In genomic region chr2:62370304-62371250, GRCh38 we compare ENCODE assay signal across 22 cellular contexts.
DNase-seq lines count a peak whose midpoint lies in the region; ATAC-seq and TF ChIP-seq lines count a peak whose summit lies in the region.
"Had no signal": no experiment of that assay in that cellular context is flagged by ENCODE, and none has a peak within 500 bp of the region (broad histone marks: within the 10 kb centered on the region; RNA-seq: fewer than 3 reads in every experiment).

No MANE protein-coding gene starts in this region.

- POLR2A ChIA-PET in WTC11 (lab: Charles Lee): no interaction called here

- H3K4me3 Mint-ChIP-seq in WTC11 (no peak overlapping the region), osteocyte (ENCODE audit: unreplicated experiment) (no peak overlapping the region)
- no peak overlapping the region for H3K4me3 Mint-ChIP-seq in activated naive CD4-positive, alpha-beta T cell treated with anti-CD3 and anti-CD28 coated beads, Interleukin-2, amount 10 ng/mL, durations not matched to agents 7 days and 5 days
- H3K4me3 Mint-ChIP-seq: B cell; CD4-positive, CD25-positive, alpha-beta regulatory T cell had no signal

- H3K27ac Mint-ChIP-seq in WTC11 (0 out of 2 replicates have a peak overlapping the region, but pooled peaks have one; percentile 68), osteocyte (ENCODE audit: unreplicated experiment) (no peak overlapping the region)
- no peak overlapping the region for H3K27ac Mint-ChIP-seq in activated naive CD4-positive, alpha-beta T cell treated with anti-CD3 and anti-CD28 coated beads, Interleukin-2, amount 10 ng/mL, durations not matched to agents 7 days and 5 days
- H3K27ac Mint-ChIP-seq: B cell; CD4-positive, CD25-positive, alpha-beta regulatory T cell had no signal

- ATAC-seq in WTC11: no peak
- ATAC-seq: GM12878, Right ventricle myocardium inferior had no signal

- DNase-seq in NCI-H524 (lab: John Stamatoyannopoulos, UW) (peak; percentile 83 to 95), WTC11 (ENCODE audit: low spot score) (no peak), osteocyte (ENCODE audit: extremely low spot score, unreplicated experiment) (peak; percentile 62), germinal center (ENCODE audit: low spot score) (no peak)
- no peak for DNase-seq in activated naive CD4-positive, alpha-beta T cell treated with anti-CD3 and anti-CD28 coated beads, Interleukin-2, amount 10 ng/mL, durations not matched to agents 7 days and 5 days
- no peak for DNase-seq in activated CD4-positive, alpha-beta T cell treated with anti-CD3 and anti-CD28 coated beads for 1 hour
- no peak for DNase-seq in stimulated activated CD4-positive, alpha-beta T cell treated with anti-CD3 and anti-CD28 coated beads, Interleukin-4, amount 100 ng/mL, for 4 hours
- DNase-seq: CD4-positive, CD25-positive, alpha-beta regulatory T cell; COR-L47; GF-D8; KG1; NCI-H1417; NCI-H187; NCI-H2107; NCI-H2227 treated with DMSO at 0.1 percent for 48 hours; NCI-H510A treated with DMSO at 0.1 percent for 48 hours; NK-92 treated with Interleukin-12 subunit alpha and Interleukin-12 subunit beta, amount 100 ng/mL, for 24 hours; Peyer's patch had no signal

- TF ChIP-seq CTCF in 22Rv1 (IDR thresholded peaks at IDR 0.05): no peak
- no peak for TF ChIP-seq CTCF in WTC11 (IDR thresholded peaks at IDR 0.05)
- TF ChIP-seq CTCF in osteocyte (IDR thresholded peaks at IDR 0.05): no peak

- peaks cover 22% of the 10 kb centered on the region for H3K36me3 Mint-ChIP-seq in WTC11
- peaks cover 3% of the 10 kb centered on the region for H3K36me3 Mint-ChIP-seq in osteocyte (ENCODE audit: unreplicated experiment)
- no peaks in the 10 kb centered on the region for H3K36me3 Mint-ChIP-seq in activated naive CD4-positive, alpha-beta T cell treated with anti-CD3 and anti-CD28 coated beads, Interleukin-2, amount 10 ng/mL, durations not matched to agents 7 days and 5 days
- H3K36me3 Mint-ChIP-seq: CD4-positive, CD25-positive, alpha-beta regulatory T cell had no signal

- H3K27me3 Mint-ChIP-seq in WTC11 (ENCODE audit: low read depth): no peaks in the 10 kb centered on the region
- peaks cover 7% of the 10 kb centered on the region for H3K27me3 Mint-ChIP-seq in osteocyte (ENCODE audit: unreplicated experiment)
- H3K27me3 Mint-ChIP-seq in activated naive CD4-positive, alpha-beta T cell treated with anti-CD3 and anti-CD28 coated beads, Interleukin-2, amount 10 ng/mL, durations not matched to agents 7 days and 5 days: peaks cover 4% of the 10 kb centered on the region
- H3K27me3 Mint-ChIP-seq: CD4-positive, CD25-positive, alpha-beta regulatory T cell had no signal

- peaks cover 31% of the 10 kb centered on the region for H3K4me1 Mint-ChIP-seq in WTC11
- no peaks in the 10 kb centered on the region for H3K4me1 Mint-ChIP-seq in osteocyte (ENCODE audit: unreplicated experiment)
- H3K4me1 Mint-ChIP-seq in activated naive CD4-positive, alpha-beta T cell treated with anti-CD3 and anti-CD28 coated beads, Interleukin-2, amount 10 ng/mL, durations not matched to agents 7 days and 5 days: no peaks in the 10 kb centered on the region
- H3K4me1 Mint-ChIP-seq: B cell; CD4-positive, CD25-positive, alpha-beta regulatory T cell had no signal

- peak overlapping the region; percentile 69 for H3K27ac ChIP-seq in 22Rv1
- H3K27ac ChIP-seq: Peyer's patch had no signal

- CTCF ChIA-PET in WTC11 (lab: Charles Lee): no interaction called here
- CTCF ChIA-PET in activated naive CD4-positive, alpha-beta T cell treated with anti-CD3 and anti-CD28 coated beads, Interleukin-2, amount 10 ng/mL, durations not matched to agents 7 days and 5 days (lab: Charles Lee): no interaction called here

- peaks cover 19% of the 10 kb centered on the region for H3K9me3 Mint-ChIP-seq in WTC11
- H3K9me3 Mint-ChIP-seq in osteocyte (ENCODE audit: unreplicated experiment): peaks cover 9% of the 10 kb centered on the region
- H3K9me3 Mint-ChIP-seq in activated naive CD4-positive, alpha-beta T cell treated with anti-CD3 and anti-CD28 coated beads, Interleukin-2, amount 10 ng/mL, durations not matched to agents 7 days and 5 days: peaks cover 8% of the 10 kb centered on the region

TF ChIP-seq in WTC11, 78 proteins besides CTCF, POLR2A, EP300 and RAD21:
- no peak for TF ChIP-seq GABPB1 (CRISPR knock-in tag; IDR thresholded peaks at IDR 0.05)
- TF ChIP-seq, protein P1, sequence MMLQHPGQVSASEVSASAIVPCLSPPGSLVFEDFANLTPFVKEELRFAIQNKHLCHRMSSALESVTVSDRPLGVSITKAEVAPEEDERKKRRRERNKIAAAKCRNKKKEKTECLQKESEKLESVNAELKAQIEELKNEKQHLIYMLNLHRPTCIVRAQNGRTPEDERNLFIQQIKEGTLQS (CRISPR knock-in tag; conservative IDR thresholded peaks at IDR 0.05): no peak
- TF ChIP-seq, protein P2, sequence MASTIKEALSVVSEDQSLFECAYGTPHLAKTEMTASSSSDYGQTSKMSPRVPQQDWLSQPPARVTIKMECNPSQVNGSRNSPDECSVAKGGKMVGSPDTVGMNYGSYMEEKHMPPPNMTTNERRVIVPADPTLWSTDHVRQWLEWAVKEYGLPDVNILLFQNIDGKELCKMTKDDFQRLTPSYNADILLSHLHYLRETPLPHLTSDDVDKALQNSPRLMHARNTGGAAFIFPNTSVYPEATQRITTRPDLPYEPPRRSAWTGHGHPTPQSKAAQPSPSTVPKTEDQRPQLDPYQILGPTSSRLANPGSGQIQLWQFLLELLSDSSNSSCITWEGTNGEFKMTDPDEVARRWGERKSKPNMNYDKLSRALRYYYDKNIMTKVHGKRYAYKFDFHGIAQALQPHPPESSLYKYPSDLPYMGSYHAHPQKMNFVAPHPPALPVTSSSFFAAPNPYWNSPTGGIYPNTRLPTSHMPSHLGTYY (CRISPR knock-in tag; IDR thresholded peaks at IDR 0.05): no peak
- TF ChIP-seq HMGA2 (CRISPR knock-in tag; IDR thresholded peaks at IDR 0.05): no peak
- no peak for TF ChIP-seq ZNF138 (CRISPR knock-in tag; conservative IDR thresholded peaks at IDR 0.05)
- no peak for TF ChIP-seq MYBL2 (CRISPR knock-in tag; IDR thresholded peaks at IDR 0.05)
- no peak for TF ChIP-seq ESRRA (CRISPR knock-in tag; IDR thresholded peaks at IDR 0.05; ENCODE audit: borderline replicate concordance)
- TF ChIP-seq TP53 (CRISPR knock-in tag; IDR thresholded peaks at IDR 0.05): no peak
- no peak for TF ChIP-seq FOXJ3 (CRISPR knock-in tag; IDR thresholded peaks at IDR 0.05; ENCODE audit: borderline replicate concordance)

Comparison
In these comparisons a context has a peak if more than half of its experiments do, and no peak if none do; other contexts are left out.
1. DNase-seq: peak in NCI-H524 (2 of 2) and osteocyte (single experiment); none in WTC11 (single experiment), activated naive CD4-positive, alpha-beta T cell treated with anti-CD3 and anti-CD28 coated beads, Interleukin-2, amount 10 ng/mL, durations not matched to agents 7 days and 5 days (single experiment), activated CD4-positive, alpha-beta T cell treated with anti-CD3 and anti-CD28 coated beads for 1 hour (single experiment), stimulated activated CD4-positive, alpha-beta T cell treated with anti-CD3 and anti-CD28 coated beads, Interleukin-4, amount 100 ng/mL, for 4 hours (0 of 2) and germinal center (single experiment).